Comparison of ENCODE assay signal across 8 cellular contexts in genomic region chr16:50371936-50372595, GRCh38. TPM values are rescaled to one million over a fixed set of nuclear protein-coding genes. Genes with fewer than 3 reads are reported as not detected.
DNase-seq lines count a peak whose midpoint lies in the region; ATAC-seq and TF ChIP-seq lines count a peak whose summit lies in the region.

No MANE protein-coding gene starts in this region.

- no peak for ATAC-seq in activated naive CD8-positive, alpha-beta T cell treated with anti-CD3 and anti-CD28 coated beads, Interleukin-2, amount 50 U/mL, for 24 hours

- no peak overlapping the region for H4K5ac ChIP-seq in H9 (ENCODE audit: insufficient read length, low read depth, low read length)
- H4K5ac ChIP-seq in mesendoderm (ENCODE audit: low read length), result no peak overlapping the region

- H3K4me3 ChIP-seq in AG04449 (ENCODE audit: low read depth, low read length) (no peak overlapping the region), choroid plexus epithelial cell (ENCODE audit: low read depth, low read length) (no peak overlapping the region), mesendoderm (ENCODE audit: low read length) (no peak overlapping the region)

- POLR2A ChIA-PET in AG04449 (lab: Yijun Ruan, JAX), result no interaction called here

- H2BK120ac ChIP-seq in H9 (ENCODE audit: low read depth, low read length, poor library complexity, severe bottlenecking) (no peak overlapping the region), mesendoderm (ENCODE audit: low read depth, low read length) (no peak overlapping the region)

- H3K9ac ChIP-seq in H9 (ENCODE audit: extremely low read depth, insufficient read length, low read length), result no peak overlapping the region
- H3K9ac ChIP-seq in mesendoderm (ENCODE audit: low read length), result no peak overlapping the region

- H3K79me2 ChIP-seq in H9 (ENCODE audit: insufficient read depth, low read length) (peaks cover 2% of the 10 kb centered on the region; the same call in 1 of the 2 replicates), mesendoderm (ENCODE audit: control insufficient read depth, insufficient read depth, low read length) (peaks cover 11% of the 10 kb centered on the region)

- H3K27ac Mint-ChIP-seq in H9, result no peak overlapping the region
- no peak overlapping the region for H3K27ac Mint-ChIP-seq in activated naive CD8-positive, alpha-beta T cell treated with anti-CD3 and anti-CD28 coated beads, Interleukin-2, amount 50 U/mL, for 24 hours

- H3K27ac ChIP-seq in H9 (ENCODE audit: insufficient read length, low read depth, low read length) (no peak overlapping the region), mesendoderm (ENCODE audit: low read depth, low read length) (no peak overlapping the region)

- peaks cover 4% of the 10 kb centered on the region for H3K23me2 ChIP-seq in H9 (ENCODE audit: insufficient read length, low read depth, low read length, poor library complexity, severe bottlenecking)

- no peaks in the 10 kb centered on the region for H3K36me3 ChIP-seq in mesendoderm (ENCODE audit: control insufficient read depth, insufficient read depth, low read length)

- H3K4me1 ChIP-seq in H9 (ENCODE audit: insufficient read depth, low read length), result no peaks in the 10 kb centered on the region; the same call in 1 of the 2 replicates
- H3K4me1 ChIP-seq in mesendoderm (ENCODE audit: control insufficient read depth, low read depth, low read length), result peaks cover 4% of the 10 kb centered on the region

- H3K4me1 Mint-ChIP-seq in H9, result peaks cover 24 to 25% of the 10 kb centered on the region in 2 experiments
- peaks cover 18% of the 10 kb centered on the region for H3K4me1 Mint-ChIP-seq in activated naive CD8-positive, alpha-beta T cell treated with anti-CD3 and anti-CD28 coated beads, Interleukin-2, amount 50 U/mL, for 24 hours

- H2BK12ac ChIP-seq in H9 (ENCODE audit: insufficient read length, low read depth, low read length), result no peak overlapping the region

- H3K27me3 ChIP-seq in H9 (ENCODE audit: insufficient read depth, low read length) (no peaks in the 10 kb centered on the region), mesendoderm (ENCODE audit: insufficient read depth, low read length, poor library complexity) (no peaks in the 10 kb centered on the region)

- H2BK15ac ChIP-seq in H9 (ENCODE audit: low read depth, low read length) (no peak overlapping the region), mesendoderm (replicated peaks; ENCODE audit: low read depth) (no peak overlapping the region)

- H3K4me2 ChIP-seq in H9 (ENCODE audit: insufficient read depth, insufficient read length, low read length), result no peak overlapping the region
- H3K4me2 ChIP-seq in mesendoderm (ENCODE audit: low read length), result no peak overlapping the region

- no peak overlapping the region for H3T11ph ChIP-seq in H9 (ENCODE audit: low read length)

- H2BK5ac ChIP-seq in H9 (ENCODE audit: insufficient read length, low read length), result no peak overlapping the region
- no peak overlapping the region for H2BK5ac ChIP-seq in mesendoderm (ENCODE audit: low read length)

- H2AK5ac ChIP-seq in H9 (ENCODE audit: insufficient read length, low read length), result no peak overlapping the region
- no peak overlapping the region for H2AK5ac ChIP-seq in mesendoderm (ENCODE audit: low read length)

- no peak overlapping the region; a peak in 1 of 5 replicates for H3K4me3 Mint-ChIP-seq in H9
- no peak overlapping the region for H3K4me3 Mint-ChIP-seq in activated naive CD8-positive, alpha-beta T cell treated with anti-CD3 and anti-CD28 coated beads, Interleukin-2, amount 50 U/mL, for 24 hours

- no peaks in the 10 kb centered on the region for H4K20me1 ChIP-seq in H9 (ENCODE audit: control insufficient read depth, insufficient read depth, insufficient read length)

- H4K91ac ChIP-seq in H9 (ENCODE audit: insufficient read length, low read depth, low read length), result no peak overlapping the region

- peaks cover 0 to 5% (median 3%) of the 10 kb centered on the region in 3 experiments; a peak in 3 of 7 replicates for H3K36me3 Mint-ChIP-seq in H9 (ENCODE audit: insufficient read depth in 1 of 3, low read depth in 3 of 3)
- H3K36me3 Mint-ChIP-seq in activated naive CD8-positive, alpha-beta T cell treated with anti-CD3 and anti-CD28 coated beads, Interleukin-2, amount 50 U/mL, for 24 hours (ENCODE audit: low read depth), result peaks cover 6% of the 10 kb centered on the region

- H3K56ac ChIP-seq in H9 (ENCODE audit: insufficient read length, low read depth, low read length) (no peak overlapping the region), mesendoderm (ENCODE audit: low read length) (peak overlapping the region; percentile 2)

- H3K23ac ChIP-seq in H9 (ENCODE audit: insufficient read length, low read depth, low read length), result no peak overlapping the region
- no peak overlapping the region for H3K23ac ChIP-seq in mesendoderm (ENCODE audit: low read length)

- H3K9me3 ChIP-seq in H9 (ENCODE audit: control insufficient read depth, low read depth, low read length), result no peaks in the 10 kb centered on the region

- DNase-seq in AG04449 (ENCODE audit: low read depth, low spot score) (no peak), H9 (no peak), choroid plexus epithelial cell (ENCODE audit: low read depth) (peak; percentile 58), mesendoderm (peak; percentile 47), NCI-H226 (no peak), NCI-H1048 (lab: John Stamatoyannopoulos, UW) (no peak), NCI-H526 treated with DMSO at 0.1 percent for 48 hours (lab: John Stamatoyannopoulos, UW) (no peak)
- no peak for DNase-seq in activated naive CD8-positive, alpha-beta T cell treated with anti-CD3 and anti-CD28 coated beads, Interleukin-2, amount 50 U/mL, for 24 hours

- H3K79me1 ChIP-seq in H9 (ENCODE audit: insufficient read depth, low read depth, low read length, poor library complexity, severe bottlenecking) (peaks cover 4% of the 10 kb centered on the region), mesendoderm (ENCODE audit: low read length) (peaks cover 3% of the 10 kb centered on the region)

- no CpG with 5 or more reads among the region's 7 CpGs for WGBS in H9 (ENCODE audit: extremely low coverage, insufficient read length, low lambda C conversion rate)
- no CpG with 5 or more reads among the region's 7 CpGs for WGBS in mesendoderm (ENCODE audit: extremely low coverage, insufficient coverage, low lambda C conversion rate)

- no peaks in the 10 kb centered on the region for H3K9me3 Mint-ChIP-seq in H9
- H3K9me3 Mint-ChIP-seq in activated naive CD8-positive, alpha-beta T cell treated with anti-CD3 and anti-CD28 coated beads, Interleukin-2, amount 50 U/mL, for 24 hours, result no peaks in the 10 kb centered on the region

- H3K14ac ChIP-seq in H9 (ENCODE audit: insufficient read depth, low read length), result no peak overlapping the region

- TF ChIP-seq CTCF in AG04449 (IDR thresholded peaks at IDR 0.05; ENCODE audit: insufficient read depth, low read length, missing control alignments) (peak; percentile 40), H9 (conservative IDR thresholded peaks at IDR 0.05) (peak; percentile 51), choroid plexus epithelial cell (conservative IDR thresholded peaks at IDR 0.05; ENCODE audit: low read depth, low read length) (peak; percentile 70)

- no peak overlapping the region for H2BK20ac ChIP-seq in H9 (ENCODE audit: low read depth, low read length, poor library complexity, severe bottlenecking)

- CTCF ChIA-PET in AG04449 (lab: Yijun Ruan, JAX), result interaction anchor here (0.9 to 6.5 kb wide), 7 partner anchors 12 to 438 kb away, joined by 3 to 86 read pairs (median 9); no protein-coding TSS in a partner anchor

- H2AFZ ChIP-seq in H9 (ENCODE audit: low read length), result no peak overlapping the region

- no peak overlapping the region for H4K8ac ChIP-seq in H9 (replicated peaks; ENCODE audit: insufficient read length, low read depth, low read length)
- H4K8ac ChIP-seq in mesendoderm (ENCODE audit: low read depth, low read length), result no peak overlapping the region

- H3K27me3 Mint-ChIP-seq in H9 (ENCODE audit: low read depth), result peaks cover 15% of the 10 kb centered on the region
- no peaks in the 10 kb centered on the region for H3K27me3 Mint-ChIP-seq in activated naive CD8-positive, alpha-beta T cell treated with anti-CD3 and anti-CD28 coated beads, Interleukin-2, amount 50 U/mL, for 24 hours

- H3K18ac ChIP-seq in H9 (ENCODE audit: insufficient read length, low read depth, low read length) (no peak overlapping the region), mesendoderm (ENCODE audit: low read length) (no peak overlapping the region)

- H3K4ac ChIP-seq in H9 (ENCODE audit: low read depth, low read length), result no peak overlapping the region
- no peak overlapping the region for H3K4ac ChIP-seq in mesendoderm (ENCODE audit: low read depth, low read length)

RNA-seq across cellular contexts. Expression of gene BRD7, which starts 3.3 kb away (rescaled TPM):
- total RNA-seq in H9 (2021), result 107 and 112 TPM in 2 replicates
- polyA plus RNA-seq in mesendoderm (2013, experiment 1 of 2), result 134 TPM
- polyA plus RNA-seq in mesendoderm (2013, experiment 2 of 2), result 139 TPM

Comparison
In these comparisons a context has a peak if more than half of its experiments do, and no peak if none do; other contexts are left out.
1. DNase-seq: peak in choroid plexus epithelial cell (single experiment) and mesendoderm (single experiment); none in AG04449 (single experiment), H9 (single experiment), NCI-H226 (single experiment), activated naive CD8-positive, alpha-beta T cell treated with anti-CD3 and anti-CD28 coated beads, Interleukin-2, amount 50 U/mL, for 24 hours (single experiment), NCI-H1048 (single experiment) and NCI-H526 treated with DMSO at 0.1 percent for 48 hours (single experiment).
2. Peak in every context shown above with its lines, with median percentiles within 50 percentile points of each other: CTCF ChIP-seq.